In the genomic region with DNA sequence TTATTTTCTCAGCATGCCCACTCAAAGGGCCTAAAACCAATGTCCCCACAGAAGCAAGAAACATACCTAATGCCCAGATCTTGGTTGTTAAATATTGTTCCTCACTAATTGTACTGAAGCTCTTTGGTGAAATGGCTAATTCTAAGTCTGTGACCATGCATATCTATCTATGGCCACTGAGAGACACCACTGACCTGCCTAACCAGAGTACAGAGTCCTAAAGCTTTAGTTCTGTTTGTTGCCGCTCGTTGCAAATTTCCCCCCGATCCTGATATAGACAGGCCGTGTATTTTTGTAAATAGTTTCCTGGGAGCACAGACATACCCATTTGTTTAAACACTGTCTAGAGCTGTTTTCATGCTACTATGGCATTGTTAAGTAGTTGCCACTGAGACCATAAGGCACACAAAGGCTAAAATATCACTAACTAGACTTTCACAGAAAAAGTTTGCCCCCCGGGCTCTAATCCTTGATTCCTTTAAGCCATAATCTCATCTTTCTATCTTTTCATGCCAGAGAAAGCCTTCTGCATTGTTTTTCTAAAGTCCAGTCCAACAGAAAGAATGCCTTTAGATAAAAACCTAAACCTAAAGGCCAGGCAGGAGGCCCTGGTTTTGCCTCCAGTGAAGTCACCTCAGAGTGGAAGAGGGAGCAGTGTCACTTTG, we compare ENCODE assay signal across 29 cellular contexts. TPM values are rescaled to one million over a fixed set of nuclear protein-coding genes. Genes with fewer than 3 reads are reported as not detected.
DNase-seq lines count a peak whose midpoint lies in the region; ATAC-seq, FAIRE-seq and TF ChIP-seq lines count a peak whose summit lies in the region.
"Had no signal": no experiment of that assay in that cellular context is flagged by ENCODE, and none has a peak within 500 bp of the region (broad histone marks: within the 10 kb centered on the region; RNA-seq: fewer than 3 reads in every experiment).

No MANE protein-coding gene starts in this region.

- FAIRE-seq in GM18507 (lab: Jason Lieb, UNC) = peak; percentile 15
- FAIRE-seq in K562 (lab: Jason Lieb, UNC) = no peak
- no peak for FAIRE-seq in urothelium cell line (lab: Jason Lieb, UNC)
- FAIRE-seq: GM12891, HTR-8/SVneo had no signal

- no TSS peak for BruUV-seq in K562 (replicated peaks; lab: Mats Ljungman, UMichigan)

- no peaks in the 10 kb centered on the region for H4K20me1 ChIP-seq in K562 (replicated peaks; ENCODE audit: control insufficient read depth, insufficient read depth, low read length)
- H4K20me1 ChIP-seq: BLaER1 had no signal

- H3K9ac ChIP-seq in K562 (ENCODE audit: insufficient read depth in 1 of 2, low read depth in 2 of 2, low read length in 2 of 2) = no peak overlapping the region
- H3K9ac ChIP-seq: BLaER1 had no signal

- CTCF ChIA-PET in K562 (lab: Yijun Ruan, JAX; ENCODE audit: low intra/inter-chr PET ratio) = no interaction called here

- peak; percentile 45; the same call in 1 of the 3 replicates for ATAC-seq in K562
- ATAC-seq: activated naive CD4-positive, alpha-beta T cell treated with anti-CD3 and anti-CD28 coated beads, Interleukin-2, amount 50 U/mL, for 72 hours; gastrocnemius medialis; sciatic nerve had no signal

- H3K4me1 ChIP-seq in K562 (replicated peaks in 1 of 2; ENCODE audit: control insufficient read depth in 2 of 2, insufficient read depth in 2 of 2, low read length in 2 of 2) = peaks cover 0 to 2% of the 10 kb centered on the region in 2 experiments; a peak in 2 of 5 replicates
- H3K4me1 ChIP-seq in esophagus squamous epithelium = no peaks in the 10 kb centered on the region
- H3K4me1 ChIP-seq: BLaER1, gastrocnemius medialis, stomach had no signal

- intact Hi-C loops in K562 (cut with micrococcal nuclease) (no loop called here), esophagus squamous epithelium (cut with DNase I) (no loop called here)

- peak in 1 of 2 experiments; percentile 35; a peak in 2 of 4 replicates for TF ChIP-seq RAD21 in K562 (CRISPR knock-in tag; conservative IDR thresholded peaks at IDR 0.05 in 1 of 2, IDR thresholded peaks at IDR 0.05 in 1 of 2)

- WGBS in K562 (ENCODE audit: insufficient coverage, low coverage, missing lambda C conversion rate) = 56% methylated on average over 4 of the region's 5 CpGs
- 88 to 95% methylated on average over 5 of the region's 5 CpGs for WGBS in esophagus squamous epithelium, 2 donors

- H3K9me1 ChIP-seq in K562 (ENCODE audit: control insufficient read depth, insufficient read depth, low read length) = no peaks in the 10 kb centered on the region

- DNase-seq in GM18507 (ENCODE audit: extremely low spot score, insufficient read length, low read depth) = no peak
- no peak for DNase-seq in LNCaP clone FGC (ENCODE audit: low read depth)
- no peak for DNase-seq in K562 (ENCODE audit: extremely low read depth in 1 of 4, low spot score in 3 of 4)
- DNase-seq in midbrain (lab: John Stamatoyannopoulos, UW) = peak; percentile 10
- DNase-seq in esophagus squamous epithelium (lab: John Stamatoyannopoulos, UW) = no peak
- DNase-seq in stimulated activated naive CD4-positive, alpha-beta T cell treated with Interleukin-2 at 50 U/mL for 16 hours (lab: John Stamatoyannopoulos, UW) = no peak
- no peak for DNase-seq in nucleus accumbens (lab: John Stamatoyannopoulos, UW)
- DNase-seq in urothelium cell line (ENCODE audit: low spot score) = no peak
- DNase-seq: activated B cell treated with CpG ODN at 0.5 μM for 24 hours; activated CD4-positive, alpha-beta T cell treated with anti-CD3 and anti-CD28 coated beads, Interleukin-2, amount 50 U/mL, for 1 hour; activated effector memory CD4-positive, alpha-beta T cell treated with Interleukin-2 at 50 U/mL for 16 hours; activated T-cell treated with anti-CD3 and anti-CD28 coated beads, Interleukin-2, amount 50 U/mL, for 1 hour; amygdala; dorsolateral prefrontal cortex; gastrocnemius medialis; KG1; MG63; NCI-H2029; NCI-H524 treated with DMSO at 0.1 percent for 48 hours; SHP77 treated with DMSO at 0.1 percent for 48 hours; stimulated activated CD4-positive, alpha-beta T cell treated with anti-CD3 and anti-CD28 coated beads, Interleukin-12 subunit alpha, Interleukin-12 subunit beta, amount 100 ng/mL, for 4 hours; stimulated activated CD4-positive, alpha-beta T cell treated with anti-CD3 and anti-CD28 coated beads, Interleukin-2, amount 100 ng/mL, for 48 hours; stomach; T1000 had no signal

- H3K27ac ChIP-seq in K562 (ENCODE audit: extremely low read depth, low read depth, low read length) (no peak overlapping the region), esophagus squamous epithelium (no peak overlapping the region)
- H3K27ac ChIP-seq: BLaER1, gastrocnemius medialis, stomach had no signal

- no peak for TF ChIP-seq EP300 in K562 (IDR thresholded peaks at IDR 0.05; ENCODE audit: low read length)

- H3K9me3 ChIP-seq in K562 (replicated peaks; ENCODE audit: control insufficient read depth, insufficient read depth, low read depth, low read length) (no peaks in the 10 kb centered on the region), esophagus squamous epithelium (no peaks in the 10 kb centered on the region)
- H3K9me3 ChIP-seq: BLaER1, gastrocnemius medialis, MG63, stomach had no signal

- H3K36me3 ChIP-seq in K562 (ENCODE audit: control insufficient read depth, insufficient read depth, low read length) (no peaks in the 10 kb centered on the region), esophagus squamous epithelium (peaks cover 0 to 75% (median 6%) of the 10 kb centered on the region in 3 donors)
- H3K36me3 ChIP-seq: MG63 had no signal

- in situ Hi-C loops in K562 (cut with MboI) = no loop called here

- TF ChIP-seq POLR2A in K562 (conservative IDR thresholded peaks at IDR 0.05) = no peak
- no peak for TF ChIP-seq POLR2A in esophagus squamous epithelium (IDR thresholded peaks at IDR 0.05)

- H3K4me2 ChIP-seq in K562 (ENCODE audit: insufficient read depth, low read length) = no peak overlapping the region
- H3K4me2 ChIP-seq: BLaER1 had no signal

- POLR2A ChIA-PET in K562 (lab: Yijun Ruan, JAX) = interaction anchor here (0.7 kb wide), 1 partner anchor 255 kb away, joined by 3 read pairs; no protein-coding TSS in a partner anchor

- H3K79me2 ChIP-seq in K562 (ENCODE audit: control insufficient read depth, insufficient read depth, low read length) = no peaks in the 10 kb centered on the region

- H2AFZ ChIP-seq in K562 (ENCODE audit: low read depth, low read length) = no peak overlapping the region

- TF ChIP-seq CTCF in LNCaP clone FGC (IDR thresholded peaks at IDR 0.05; ENCODE audit: control insufficient read depth, extremely low read depth, insufficient read depth) = 0 out of 2 replicates have a peak, but pooled peaks have one; percentile 20
- TF ChIP-seq CTCF in K562 (IDR thresholded peaks at IDR 0.05 in 2 of 3, conservative IDR thresholded peaks at IDR 0.05 in 1 of 3; ENCODE audit: insufficient read depth in 2 of 3, low read depth in 1 of 3, low read length in 3 of 3) = peak in 1 of 3 experiments; percentile 38; a peak in 2 of 6 replicates
- TF ChIP-seq CTCF in esophagus squamous epithelium (IDR thresholded peaks at IDR 0.05) = no peak

- H3K4me3 ChIP-seq in LNCaP clone FGC (ENCODE audit: low read depth, low read length) (no peak overlapping the region), K562 (no peak overlapping the region), esophagus squamous epithelium (no peak overlapping the region)
- H3K4me3 ChIP-seq: BLaER1, dorsolateral prefrontal cortex, gastrocnemius medialis, MG63, stomach had no signal

- H3K27me3 ChIP-seq in K562 (ENCODE audit: control insufficient read depth in 2 of 2, insufficient read depth in 2 of 2, low read length in 2 of 2) = no peaks in the 10 kb centered on the region
- H3K27me3 ChIP-seq in esophagus squamous epithelium = no peaks in the 10 kb centered on the region
- H3K27me3 ChIP-seq: BLaER1, dorsolateral prefrontal cortex, gastrocnemius medialis, MG63, stomach had no signal

TF ChIP-seq in K562, 482 proteins besides CTCF, POLR2A, EP300 and RAD21 (continues in another document):
- TF ChIP-seq, protein P1, sequence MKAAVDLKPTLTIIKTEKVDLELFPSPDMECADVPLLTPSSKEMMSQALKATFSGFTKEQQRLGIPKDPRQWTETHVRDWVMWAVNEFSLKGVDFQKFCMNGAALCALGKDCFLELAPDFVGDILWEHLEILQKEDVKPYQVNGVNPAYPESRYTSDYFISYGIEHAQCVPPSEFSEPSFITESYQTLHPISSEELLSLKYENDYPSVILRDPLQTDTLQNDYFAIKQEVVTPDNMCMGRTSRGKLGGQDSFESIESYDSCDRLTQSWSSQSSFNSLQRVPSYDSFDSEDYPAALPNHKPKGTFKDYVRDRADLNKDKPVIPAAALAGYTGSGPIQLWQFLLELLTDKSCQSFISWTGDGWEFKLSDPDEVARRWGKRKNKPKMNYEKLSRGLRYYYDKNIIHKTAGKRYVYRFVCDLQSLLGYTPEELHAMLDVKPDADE (conservative IDR thresholded peaks at IDR 0.05; ENCODE audit: control insufficient read depth, low read depth, low read length) = no peak
- TF ChIP-seq RFX7 (CRISPR knock-in tag; IDR thresholded peaks at IDR 0.05) (no peak), DMBX1 (CRISPR knock-in tag; IDR thresholded peaks at IDR 0.05; ENCODE audit: borderline replicate concordance) (no peak), CHD2 (IDR thresholded peaks at IDR 0.05; ENCODE audit: low read depth, low read length) (no peak), BHLHE40 (IDR thresholded peaks at IDR 0.05; ENCODE audit: low read length) (no peak)
- TF ChIP-seq, protein P2, sequence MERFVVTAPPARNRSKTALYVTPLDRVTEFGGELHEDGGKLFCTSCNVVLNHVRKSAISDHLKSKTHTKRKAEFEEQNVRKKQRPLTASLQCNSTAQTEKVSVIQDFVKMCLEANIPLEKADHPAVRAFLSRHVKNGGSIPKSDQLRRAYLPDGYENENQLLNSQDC (CRISPR knock-in tag; IDR thresholded peaks at IDR 0.05) = no peak

RNA-seq across cellular contexts. Expression of a gene that starts 48.7 kb away (rescaled TPM):
- total RNA-seq in K562 (2011; cell fraction: chromatin; rRNA removed; ENCODE audit: low replicate concordance) = 17.2 and 19.7 TPM in 2 replicates
- 7.3 and 8.0 TPM in 2 replicates for total RNA-seq in K562 (2011; cell fraction: nucleolus; rRNA removed)
- 9.3 and 9.8 TPM in 2 replicates for total RNA-seq in K562 (2011; cell fraction: nucleoplasm; rRNA removed)
- 1.3 and 1.5 TPM in 2 replicates for total RNA-seq in K562 (2014; rRNA removed)
- total RNA-seq in K562 (2014; rRNA removed; fragmentation: Illumina TruSeq; extraction: Trizol) = 2.1 and 2.6 TPM in 2 replicates
- 2.2 and 2.3 TPM in 2 replicates for total RNA-seq in K562 (2015; rRNA removed; fragmentation: Illumina TruSeq; extraction: Trizol)
- total RNA-seq in K562 (2021) = 2.5 and 2.9 TPM in 2 replicates
- polyA plus RNA-seq in K562 (2011; rRNA removed) = 2.7 and 4.1 TPM in 2 replicates
- polyA plus RNA-seq in K562 (2011; cell fraction: cytosol; rRNA removed) = 1.3 and 2.9 TPM in 2 replicates
- 5.8 and 9.1 TPM in 2 replicates for polyA plus RNA-seq in K562 (2011; cell fraction: nucleus; rRNA removed)
- polyA plus RNA-seq in K562 (2012) = 1.8 and 2.8 TPM in 2 replicates
- polyA plus RNA-seq in K562 (2014; fragmentation: Illumina TruSeq; extraction: Trizol) = 1.9 and 2.2 TPM in 2 replicates
- under 1 TPM; 0.42 to 0.49 TPM for polyA plus RNA-seq in K562 (2014; fragmentation: Nextera tagmentation; extraction: Ambion mirVana)
- 1.7 and 1.8 TPM in 2 replicates for polyA plus RNA-seq in K562 (2014; rRNA removed)
- 4.9 and 8.1 TPM in 2 replicates for polyA minus RNA-seq in K562 (2011; rRNA and poly(A)+ RNA removed)
- 1.9 and 4.6 TPM in 2 replicates for polyA minus RNA-seq in K562 (2011; cell fraction: cytosol; rRNA and poly(A)+ RNA removed)
- 3.9 and 8.2 TPM in 2 replicates for polyA minus RNA-seq in K562 (2011; cell fraction: nucleus; rRNA and poly(A)+ RNA removed)
- 10 to 100 TPM in 1 of 4 donors, 1 to 10 TPM in 3; 6.9 to 14.5 (median 8.9) TPM for total RNA-seq in esophagus squamous epithelium
